Comparison of ENCODE assay signal across 13 cellular contexts in the genomic region with DNA sequence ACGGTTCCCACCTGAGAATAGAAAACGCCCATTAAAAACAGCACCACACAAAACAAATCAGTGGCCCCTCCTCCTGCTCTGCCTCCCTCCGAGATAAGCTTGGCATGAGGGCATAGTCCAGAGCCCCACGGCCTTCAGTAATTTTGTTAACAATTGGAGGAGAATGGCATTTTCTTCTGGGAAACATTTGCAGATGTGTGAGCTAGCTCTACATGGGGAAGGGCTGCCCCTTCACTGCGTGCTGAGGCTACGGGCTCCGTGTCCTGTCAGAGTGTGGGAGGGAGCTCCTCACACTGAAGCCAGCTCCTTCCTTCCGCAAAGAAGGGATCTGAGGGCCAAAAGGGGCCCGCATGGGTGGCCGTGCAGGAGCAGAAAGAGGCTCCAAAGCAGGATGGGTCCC. TPM values are rescaled to one million over a fixed set of nuclear protein-coding genes. Genes with fewer than 3 reads are reported as not detected.
DNase-seq lines count a peak whose midpoint lies in the region; FAIRE-seq and TF ChIP-seq lines count a peak whose summit lies in the region.
"Had no signal": no experiment of that assay in that cellular context is flagged by ENCODE, and none has a peak within 500 bp of the region (broad histone marks: within the 10 kb centered on the region; RNA-seq: fewer than 3 reads in every experiment).

No MANE protein-coding gene starts in this region.

- 56% methylated on average over 9 of the region's 10 CpGs for WGBS in SK-N-SH (ENCODE audit: low lambda C conversion rate)
- 63 to 70% methylated on average over 6 to 10 of the region's 10 CpGs for WGBS in endodermal cell (ENCODE audit: insufficient coverage in 1 of 2, insufficient read length in 1 of 2), 2 experiments

- no peaks in the 10 kb centered on the region for H4K20me1 ChIP-seq in SK-N-SH (ENCODE audit: insufficient read depth)

- H3F3A ChIP-seq in SK-N-SH (replicated peaks; ENCODE audit: insufficient read depth), result no peaks in the 10 kb centered on the region

- H3K9me3 ChIP-seq in SK-N-SH, result no peaks in the 10 kb centered on the region
- H3K9me3 ChIP-seq in endodermal cell (ENCODE audit: control insufficient read depth, low read length), result no peaks in the 10 kb centered on the region
- H3K9me3 ChIP-seq in subcutaneous abdominal adipose tissue (ENCODE audit: control insufficient read depth in 5 of 5, low read length in 5 of 5), result no peaks in the 10 kb centered on the region

- POLR2A ChIA-PET in SK-N-SH (lab: Yijun Ruan, JAX), result interaction anchor here (0.9 to 1.3 kb wide), 2 partner anchors 10 to 13 kb away, joined by 3 to 7 read pairs; no protein-coding TSS in a partner anchor

- H3K36me3 ChIP-seq in SK-N-SH (replicated peaks in 1 of 2; ENCODE audit: control insufficient read depth in 1 of 2, insufficient read depth in 2 of 2, low read length in 1 of 2), result no peaks in the 10 kb centered on the region
- no peaks in the 10 kb centered on the region for H3K36me3 ChIP-seq in endodermal cell (ENCODE audit: control insufficient read depth, insufficient read depth, low read length)
- H3K36me3 ChIP-seq in subcutaneous abdominal adipose tissue (ENCODE audit: control insufficient read depth in 5 of 5, insufficient read depth in 5 of 5, low read length in 5 of 5), result no peaks in the 10 kb centered on the region

- TF ChIP-seq POLR2A in GM12891 (IDR thresholded peaks at IDR 0.05; ENCODE audit: low read depth, low read length), result no peak

- no peaks in the 10 kb centered on the region for H3K27me3 Mint-ChIP-seq in endodermal cell (ENCODE audit: insufficient read depth)
- H3K27me3 Mint-ChIP-seq in mesothelial cell of epicardium (ENCODE audit: low read depth), result no peaks in the 10 kb centered on the region
- no peaks in the 10 kb centered on the region for H3K27me3 Mint-ChIP-seq in activated naive CD4-positive, alpha-beta T cell treated with anti-CD3 and anti-CD28 coated beads for 36 hours (ENCODE audit: low read depth)
- H3K27me3 Mint-ChIP-seq: naive thymus-derived CD4-positive, alpha-beta T cell had no signal

- H3K27ac Mint-ChIP-seq in endodermal cell, result peak overlapping the region; percentile 50
- peak overlapping the region; percentile 65 for H3K27ac Mint-ChIP-seq in mesothelial cell of epicardium
- no peak overlapping the region for H3K27ac Mint-ChIP-seq in activated naive CD4-positive, alpha-beta T cell treated with anti-CD3 and anti-CD28 coated beads for 36 hours

- TF ChIP-seq RAD21 in SK-N-SH (IDR thresholded peaks at IDR 0.05; ENCODE audit: low read length), result peak; percentile 26; the same call in 1 of the 2 replicates

- no peaks in the 10 kb centered on the region for H3K9me3 Mint-ChIP-seq in endodermal cell
- H3K9me3 Mint-ChIP-seq in mesothelial cell of epicardium, result no peaks in the 10 kb centered on the region
- H3K9me3 Mint-ChIP-seq in activated naive CD4-positive, alpha-beta T cell treated with anti-CD3 and anti-CD28 coated beads for 36 hours, result no peaks in the 10 kb centered on the region

- no peak overlapping the region for H3K9ac ChIP-seq in SK-N-SH
- H3K9ac ChIP-seq in endodermal cell (ENCODE audit: extremely low read depth, low read length, poor library complexity, severe bottlenecking), result no peak overlapping the region
- peak overlapping the region in 1 of 5 donors; percentile 3 for H3K9ac ChIP-seq in subcutaneous abdominal adipose tissue (ENCODE audit: low read length in 5 of 5)

- H3K27ac ChIP-seq in SK-N-SH (ENCODE audit: low read depth in 2 of 2, low read length in 1 of 2) (peak overlapping the region in 1 of 2 experiments; percentile 76; a peak in 2 of 4 replicates), endodermal cell (ENCODE audit: low read depth, low read length) (no peak overlapping the region), subcutaneous abdominal adipose tissue (ENCODE audit: low read depth, low read length) (peak overlapping the region; percentile 49)

- H3K4me1 ChIP-seq in SK-N-SH (ENCODE audit: control insufficient read depth in 1 of 2, insufficient read depth in 2 of 2, low read depth in 1 of 2, low read length in 1 of 2) (peaks cover 7 to 28% of the 10 kb centered on the region in 2 experiments; a peak in 3 of 4 replicates), endodermal cell (ENCODE audit: control insufficient read depth, insufficient read depth, low read length) (peaks cover 12% of the 10 kb centered on the region), subcutaneous abdominal adipose tissue (ENCODE audit: control insufficient read depth in 5 of 5, insufficient read depth in 5 of 5, low read length in 5 of 5) (peaks cover 6 to 43% (median 34%) of the 10 kb centered on the region in 5 donors)

- H3K27me3 ChIP-seq in SK-N-SH (ENCODE audit: insufficient read depth) (no peaks in the 10 kb centered on the region), endodermal cell (ENCODE audit: control insufficient read depth, insufficient read depth, low read length, poor library complexity, severe bottlenecking) (no peaks in the 10 kb centered on the region), subcutaneous abdominal adipose tissue (ENCODE audit: control insufficient read depth in 5 of 5, insufficient read depth in 4 of 5, low read length in 5 of 5) (no peaks in the 10 kb centered on the region)

- intact Hi-C loops in activated naive CD4-positive, alpha-beta T cell treated with anti-CD3 and anti-CD28 coated beads for 36 hours (cut with micrococcal nuclease), result no loop called here

- DNase-seq in SK-N-SH (peak; percentile 62), endodermal cell (peak; percentile 56), mesothelial cell of epicardium (ENCODE audit: low spot score in 2 of 2, unreplicated experiment in 2 of 2) (no peak), NCI-H82 treated with DMSO at 0.1 percent for 48 hours (lab: John Stamatoyannopoulos, UW; ENCODE audit: unreplicated experiment) (no peak), NCI-H1105 (lab: John Stamatoyannopoulos, UW) (no peak), GM12891 (ENCODE audit: insufficient read length, low spot score) (no peak)
- no peak for DNase-seq in activated naive CD4-positive, alpha-beta T cell treated with anti-CD3 and anti-CD28 coated beads for 36 hours
- DNase-seq: Calu3; naive thymus-derived CD4-positive, alpha-beta T cell; NCI-H446 treated with DMSO at 0.1 percent for 48 hours; SIG-M5; stimulated activated CD4-positive, alpha-beta T cell treated with anti-CD3 and anti-CD28 coated beads, Interleukin-1b, Interleukin-23, amount 100 ng/mL, for 48 hours had no signal

- peak in 1 of 2 experiments; percentile 81; a peak in 2 of 4 replicates for TF ChIP-seq EP300 in SK-N-SH (IDR thresholded peaks at IDR 0.05; ENCODE audit: borderline replicate concordance in 1 of 2, low read depth in 1 of 2, low read length in 1 of 2)

- H3K4me3 ChIP-seq in SK-N-SH (ENCODE audit: low read depth in 2 of 2, low read length in 1 of 2) (no peak overlapping the region), endodermal cell (ENCODE audit: low read length) (no peak overlapping the region), subcutaneous abdominal adipose tissue (ENCODE audit: low read depth in 1 of 5, low read length in 5 of 5) (no peak overlapping the region)

- no peaks in the 10 kb centered on the region; the same call in 1 of the 2 replicates for H3K79me2 ChIP-seq in SK-N-SH (ENCODE audit: insufficient read depth)

- no peak for FAIRE-seq in GM12891 (lab: Jason Lieb, UNC)

- no peaks in the 10 kb centered on the region for H3K9me2 ChIP-seq in SK-N-SH

- TF ChIP-seq CTCF in SK-N-SH (IDR thresholded peaks at IDR 0.05) (no peak), endodermal cell (conservative IDR thresholded peaks at IDR 0.05) (no peak), mesothelial cell of epicardium (IDR thresholded peaks at IDR 0.05; ENCODE audit: unreplicated experiment) (no peak)

- CTCF ChIA-PET in SK-N-SH (lab: Yijun Ruan, JAX), result interaction anchor here (0.7 to 3.9 kb wide), 6 partner anchors 12 to 223 kb away, joined by 3 to 38 read pairs (median 10); partner anchors contain the start of gene GRK5
- CTCF ChIA-PET in activated naive CD4-positive, alpha-beta T cell treated with anti-CD3 and anti-CD28 coated beads for 36 hours (lab: Charles Lee), result interaction anchor here (0.8 to 2.3 kb wide), 3 partner anchors 11 to 77 kb away, joined by 3 to 11 read pairs (median 3); no protein-coding TSS in a partner anchor

- H3K36me3 Mint-ChIP-seq in endodermal cell (ENCODE audit: low read depth), result no peaks in the 10 kb centered on the region
- no peaks in the 10 kb centered on the region for H3K36me3 Mint-ChIP-seq in mesothelial cell of epicardium
- H3K36me3 Mint-ChIP-seq in activated naive CD4-positive, alpha-beta T cell treated with anti-CD3 and anti-CD28 coated beads for 36 hours (ENCODE audit: low read depth), result no peaks in the 10 kb centered on the region

- H3K4me2 ChIP-seq in SK-N-SH, result no peak overlapping the region

- H3K4me1 Mint-ChIP-seq in endodermal cell, result peaks cover 17% of the 10 kb centered on the region
- peaks cover 35% of the 10 kb centered on the region for H3K4me1 Mint-ChIP-seq in mesothelial cell of epicardium
- H3K4me1 Mint-ChIP-seq in activated naive CD4-positive, alpha-beta T cell treated with anti-CD3 and anti-CD28 coated beads for 36 hours (ENCODE audit: low read depth), result peaks cover 22% of the 10 kb centered on the region

- no peak overlapping the region for H2AFZ ChIP-seq in SK-N-SH (ENCODE audit: low read depth)

- H3K4me3 Mint-ChIP-seq in endodermal cell, result peak overlapping the region; percentile 5
- no peak overlapping the region for H3K4me3 Mint-ChIP-seq in mesothelial cell of epicardium
- no peak overlapping the region for H3K4me3 Mint-ChIP-seq in activated naive CD4-positive, alpha-beta T cell treated with anti-CD3 and anti-CD28 coated beads for 36 hours

RNA-seq across cellular contexts. Expression of gene GRK5, which starts 15.2 kb away (rescaled TPM):
- polyA plus RNA-seq in SK-N-SH (2012; rRNA removed), result 9.5 and 12.1 TPM in 2 replicates
- polyA plus RNA-seq in SK-N-SH (2012; cell fraction: cytosol; rRNA removed), result 8.9 and 11.6 TPM in 2 replicates
- 10.3 and 10.8 TPM in 2 replicates for polyA plus RNA-seq in SK-N-SH (2012; cell fraction: nucleus; rRNA removed)
- total RNA-seq in endodermal cell (10 to 100 TPM in 1 of 2 donors, 1 to 10 TPM in 1; 9.1 to 11.9 TPM), mesothelial cell of epicardium (13.6 to 14.5 TPM (median 14.0 TPM) in 3 replicates)
- 6.1 TPM for polyA plus RNA-seq in endodermal cell (2013, experiment 1 of 2)
- polyA plus RNA-seq in endodermal cell (2013, experiment 2 of 2), result 4.6 TPM
- polyA plus RNA-seq in GM12891 (2012; ENCODE audit: low read depth, missing spikeins), result 13.9 TPM
- total RNA-seq in activated naive CD4-positive, alpha-beta T cell treated with anti-CD3 and anti-CD28 coated beads for 36 hours, result 10 to 100 TPM; 27.1 to 29.7 TPM

RNA-seq across cellular contexts. Expression of gene PRDX3, which starts 43.9 kb away (rescaled TPM):
- 193 and 278 TPM in 2 replicates for polyA plus RNA-seq in SK-N-SH (2012; rRNA removed)
- polyA plus RNA-seq in SK-N-SH (2012; cell fraction: cytosol; rRNA removed), result 306 and 319 TPM in 2 replicates
- polyA plus RNA-seq in SK-N-SH (2012; cell fraction: nucleus; rRNA removed), result 64.2 and 128 TPM in 2 replicates
- 100 to 1,000 TPM; 153 to 173 TPM for total RNA-seq in endodermal cell
- polyA plus RNA-seq in endodermal cell (2013, experiment 1 of 2), result 242 TPM
- polyA plus RNA-seq in endodermal cell (2013, experiment 2 of 2), result 229 TPM
- total RNA-seq in mesothelial cell of epicardium, result 85.7 to 91.5 TPM (median 86.5 TPM) in 3 replicates
- 134 TPM for polyA plus RNA-seq in GM12891 (2012; ENCODE audit: low read depth, missing spikeins)
- 100 to 1,000 TPM; 215 to 216 TPM for total RNA-seq in activated naive CD4-positive, alpha-beta T cell treated with anti-CD3 and anti-CD28 coated beads for 36 hours

RNA-seq across cellular contexts. Expression of gene SFXN4, which starts 57.0 kb away (rescaled TPM):
- polyA plus RNA-seq in SK-N-SH (2012; rRNA removed), result 24.2 and 32.0 TPM in 2 replicates
- polyA plus RNA-seq in SK-N-SH (2012; cell fraction: cytosol; rRNA removed), result 23.0 and 33.1 TPM in 2 replicates
- polyA plus RNA-seq in SK-N-SH (2012; cell fraction: nucleus; rRNA removed), result 67.8 and 86.1 TPM in 2 replicates
- total RNA-seq in endodermal cell (10 to 100 TPM; 18.3 to 23.2 TPM), mesothelial cell of epicardium (33.3 to 37.2 TPM (median 36.6 TPM) in 3 replicates)
- polyA plus RNA-seq in endodermal cell (2013, experiment 1 of 2), result 15.2 TPM
- polyA plus RNA-seq in endodermal cell (2013, experiment 2 of 2), result 13.0 TPM
- 26.1 TPM for polyA plus RNA-seq in GM12891 (2012; ENCODE audit: low read depth, missing spikeins)
- 10 to 100 TPM; 46.1 to 51.7 TPM for total RNA-seq in activated naive CD4-positive, alpha-beta T cell treated with anti-CD3 and anti-CD28 coated beads for 36 hours

Comparison
In these comparisons a context has a peak if more than half of its experiments do, and no peak if none do; other contexts are left out.
1. DNase-seq: peak in SK-N-SH (single experiment) and endodermal cell (single experiment); none in mesothelial cell of epicardium (0 of 2), NCI-H82 treated with DMSO at 0.1 percent for 48 hours (single experiment), NCI-H1105 (single experiment), GM12891 (single experiment) and activated naive CD4-positive, alpha-beta T cell treated with anti-CD3 and anti-CD28 coated beads for 36 hours (single experiment).